In the genomic region with DNA sequence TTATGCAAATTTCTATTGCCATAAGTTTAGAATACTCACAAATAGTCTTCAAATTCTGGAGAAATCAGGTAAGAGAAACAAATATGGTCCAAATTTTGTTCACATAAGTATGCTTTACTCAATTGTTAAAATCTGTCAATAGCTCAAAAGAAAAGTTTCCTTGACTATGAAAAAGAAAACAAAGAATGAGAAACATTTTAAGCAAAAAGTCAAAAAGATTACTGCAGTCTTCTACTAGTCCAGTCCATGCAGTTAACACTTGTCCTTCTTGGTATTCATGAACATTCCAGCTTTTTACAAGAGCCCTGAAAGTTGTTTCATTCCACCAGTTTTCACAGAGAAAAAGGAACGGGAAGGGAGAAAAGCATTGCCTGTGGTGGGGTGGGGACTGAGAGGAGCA, we compare ENCODE assay signal across 24 cellular contexts. TPM values are rescaled to one million over a fixed set of nuclear protein-coding genes. Genes with fewer than 3 reads are reported as not detected.
A peak's percentile ranks its signal among the peaks of the same experiment; 100 is the strongest.
DNase-seq lines count a peak whose midpoint lies in the region; FAIRE-seq and TF ChIP-seq lines count a peak whose summit lies in the region.
"Had no signal": no experiment of that assay in that cellular context is flagged by ENCODE, and none has a peak within 500 bp of the region (broad histone marks: within the 10 kb centered on the region; RNA-seq: fewer than 3 reads in every experiment).

No MANE protein-coding gene starts in this region.

- CTCF ChIA-PET in activated naive CD4-positive, alpha-beta T cell treated with anti-CD3 and anti-CD28 coated beads, Interleukin-2, amount 10 ng/mL, durations not matched to agents 7 days and 5 days (lab: Charles Lee): no interaction called here

- no peaks in the 10 kb centered on the region for H3K4me1 ChIP-seq in testis
- H3K4me1 ChIP-seq: A549, HAP-1, Peyer's patch, SJSA1 had no signal

- FAIRE-seq in colon (lab: Jason Lieb, UNC): peak; percentile 18
- FAIRE-seq: A549 had no signal

- 30 to 58% methylated on average over 1 of the region's 1 CpG for WGBS in testis, 2 donors

- no peaks in the 10 kb centered on the region for H3K36me3 ChIP-seq in testis (ENCODE audit: low read depth, missing control alignments)
- H3K36me3 ChIP-seq: HAP-1, Peyer's patch, SJSA1 had no signal

- no peak for TF ChIP-seq CTCF in HFFc6 (IDR thresholded peaks at IDR 0.05)
- no peak for TF ChIP-seq CTCF in testis (IDR thresholded peaks at IDR 0.05)

- no peaks in the 10 kb centered on the region for H3K27me3 Mint-ChIP-seq in HFFc6 (ENCODE audit: insufficient read depth)
- H3K27me3 Mint-ChIP-seq in activated naive CD4-positive, alpha-beta T cell treated with anti-CD3 and anti-CD28 coated beads, Interleukin-2, amount 10 ng/mL, durations not matched to agents 7 days and 5 days: no peaks in the 10 kb centered on the region
- H3K27me3 Mint-ChIP-seq: B cell had no signal

- no peak overlapping the region for H3K4me3 Mint-ChIP-seq in HFFc6
- H3K4me3 Mint-ChIP-seq in activated naive CD4-positive, alpha-beta T cell treated with anti-CD3 and anti-CD28 coated beads, Interleukin-2, amount 10 ng/mL, durations not matched to agents 7 days and 5 days: no peak overlapping the region
- H3K4me3 Mint-ChIP-seq: B cell; CD14-positive monocyte; GM23338; T-helper 1 cell treated with Interleukin-12 subunit alpha and Interleukin-12 subunit beta and Interleukin-4 antibody, amounts not matched to agents 30 μg/mL and 1 μg/mL, for 36 hours had no signal

- DNase-seq in DMS114 treated with DMSO at 0.1 percent for 48 hours (lab: John Stamatoyannopoulos, UW; ENCODE audit: unreplicated experiment) (peak; percentile 0), HFFc6 (peak; percentile 0), OCI-M1 (lab: John Stamatoyannopoulos, UW) (peak; percentile 3), testis (no peak), NCI-H226 (no peak), substantia nigra (lab: John Stamatoyannopoulos, UW) (no peak)
- DNase-seq in activated naive CD4-positive, alpha-beta T cell treated with anti-CD3 and anti-CD28 coated beads, Interleukin-2, amount 10 ng/mL, durations not matched to agents 7 days and 5 days: no peak
- DNase-seq: DMS153, GF-D8, KG1, MV-4-11, NCI-H187, NCI-H2107, NCI-H510A treated with DMSO at 0.1 percent for 48 hours, NCI-H748 treated with DMSO at 0.1 percent for 48 hours, Peyer's patch had no signal

- H3K27me3 ChIP-seq in testis: no peaks in the 10 kb centered on the region
- H3K27me3 ChIP-seq: Peyer's patch, SJSA1 had no signal

- H3K9me3 Mint-ChIP-seq in HFFc6: no peaks in the 10 kb centered on the region; the same call in 1 of the 2 replicates
- peaks cover 14% of the 10 kb centered on the region for H3K9me3 Mint-ChIP-seq in activated naive CD4-positive, alpha-beta T cell treated with anti-CD3 and anti-CD28 coated beads, Interleukin-2, amount 10 ng/mL, durations not matched to agents 7 days and 5 days

- H3K27ac ChIP-seq in testis (no peak overlapping the region), substantia nigra (ENCODE audit: low read depth, low read length, poor library complexity, severe bottlenecking) (no peak overlapping the region)
- H3K27ac ChIP-seq: A549, Peyer's patch, SJSA1 had no signal

- no peaks in the 10 kb centered on the region for H3K4me1 Mint-ChIP-seq in HFFc6 (ENCODE audit: low read depth)
- no peaks in the 10 kb centered on the region for H3K4me1 Mint-ChIP-seq in activated naive CD4-positive, alpha-beta T cell treated with anti-CD3 and anti-CD28 coated beads, Interleukin-2, amount 10 ng/mL, durations not matched to agents 7 days and 5 days
- H3K4me1 Mint-ChIP-seq: B cell, CD14-positive monocyte, GM23338 had no signal

- H3K9me3 ChIP-seq in testis: no peaks in the 10 kb centered on the region
- H3K9me3 ChIP-seq: A549, HAP-1, Peyer's patch, SJSA1 had no signal

- H3K27ac Mint-ChIP-seq in HFFc6: no peak overlapping the region
- no peak overlapping the region for H3K27ac Mint-ChIP-seq in activated naive CD4-positive, alpha-beta T cell treated with anti-CD3 and anti-CD28 coated beads, Interleukin-2, amount 10 ng/mL, durations not matched to agents 7 days and 5 days
- H3K27ac Mint-ChIP-seq: B cell; CD14-positive monocyte; GM23338; T-helper 1 cell treated with Interleukin-12 subunit alpha and Interleukin-12 subunit beta and Interleukin-4 antibody, amounts not matched to agents 30 μg/mL and 1 μg/mL, for 36 hours had no signal

- no peak overlapping the region for H3K4me3 ChIP-seq in testis
- H3K4me3 ChIP-seq: A549, GM23338, HAP-1, Peyer's patch, SJSA1 had no signal

- H3K36me3 Mint-ChIP-seq in HFFc6 (ENCODE audit: low read depth): no peaks in the 10 kb centered on the region
- H3K36me3 Mint-ChIP-seq in activated naive CD4-positive, alpha-beta T cell treated with anti-CD3 and anti-CD28 coated beads, Interleukin-2, amount 10 ng/mL, durations not matched to agents 7 days and 5 days: no peaks in the 10 kb centered on the region
- H3K36me3 Mint-ChIP-seq: CD14-positive monocyte had no signal

- intact Hi-C loops in testis (cut with DNase I; ENCODE audit: low total_unique reads): no loop called here

- TF ChIP-seq POLR2A in testis (IDR thresholded peaks at IDR 0.05): no peak

RNA-seq across cellular contexts. Expression of gene ZXDA, which starts 54.7 kb away (rescaled TPM):
- 1 to 10 TPM; 2.3 to 3.5 (median 3.2) TPM for total RNA-seq in HFFc6 (2021; fragmentation: NEBNext Ultra II Directional; extraction: Animal tissue kit (Norgen Biotek cat#: 25700))
- 1 to 10 TPM; 4.7 to 5.2 TPM for total RNA-seq in testis
- polyA plus RNA-seq in testis (ENCODE audit: insufficient read depth, low read depth, low replicate concordance): 1.4 TPM

Comparison
In these comparisons a context has a peak if more than half of its experiments do, and no peak if none do; other contexts are left out.
1. DNase-seq: peak in DMS114 treated with DMSO at 0.1 percent for 48 hours (single experiment), HFFc6 (single experiment) and OCI-M1 (single experiment); none in testis (single experiment), NCI-H226 (single experiment), substantia nigra (0 of 49) and activated naive CD4-positive, alpha-beta T cell treated with anti-CD3 and anti-CD28 coated beads, Interleukin-2, amount 10 ng/mL, durations not matched to agents 7 days and 5 days (single experiment).